In the genomic region with DNA sequence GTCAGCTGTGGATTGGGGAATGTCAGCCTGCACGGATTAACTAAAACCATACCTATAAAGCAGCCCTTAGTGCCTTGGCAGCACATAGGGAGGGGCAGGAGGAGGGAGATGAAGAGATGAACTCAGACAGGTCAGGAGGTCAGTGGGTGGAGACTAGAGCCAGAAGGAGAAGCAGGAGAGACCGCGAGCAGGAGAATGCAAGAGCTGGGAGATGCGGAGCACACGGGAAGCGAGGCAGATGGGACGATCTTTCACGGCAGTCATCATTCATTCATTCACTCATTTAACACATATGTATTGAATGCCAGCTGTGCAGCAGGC, we compare ENCODE assay signal across 16 cellular contexts. TPM values are rescaled to one million over a fixed set of nuclear protein-coding genes. Genes with fewer than 3 reads are reported as not detected.
DNase-seq lines count a peak whose midpoint lies in the region; ATAC-seq and TF ChIP-seq lines count a peak whose summit lies in the region.
"Had no signal": no experiment of that assay in that cellular context is flagged by ENCODE, and none has a peak within 500 bp of the region (broad histone marks: within the 10 kb centered on the region; RNA-seq: fewer than 3 reads in every experiment).

No MANE protein-coding gene starts in this region.

- peak overlapping the region; percentile 85 for H3K27ac Mint-ChIP-seq in chondrocyte (ENCODE audit: unreplicated experiment)
- H3K27ac Mint-ChIP-seq: endodermal cell had no signal

- no peaks in the 10 kb centered on the region for H3K36me3 Mint-ChIP-seq in chondrocyte (ENCODE audit: low read depth)

- H3K9me2 ChIP-seq in OCI-LY7 (ENCODE audit: insufficient read depth, low read length) = no peaks in the 10 kb centered on the region

- H3K36me3 ChIP-seq in Panc1 (ENCODE audit: control insufficient read depth, insufficient read depth, low read length) (no peaks in the 10 kb centered on the region), osteoblast (ENCODE audit: insufficient read depth, low read length) (no peaks in the 10 kb centered on the region), OCI-LY7 (ENCODE audit: insufficient read depth, low read length) (no peaks in the 10 kb centered on the region)
- H3K36me3 ChIP-seq: ovary, SJCRH30 had no signal

- peaks cover 18% of the 10 kb centered on the region for H3K4me1 ChIP-seq in Panc1 (ENCODE audit: control insufficient read depth, insufficient read depth, low read length)
- peaks cover 39% of the 10 kb centered on the region for H3K4me1 ChIP-seq in osteoblast (ENCODE audit: insufficient read depth, low read length)
- no peaks in the 10 kb centered on the region for H3K4me1 ChIP-seq in OCI-LY7 (ENCODE audit: insufficient read depth, low read length, poor library complexity, severe bottlenecking)

- no peaks in the 10 kb centered on the region for H4K20me1 ChIP-seq in osteoblast (ENCODE audit: insufficient read depth, low read length)
- H4K20me1 ChIP-seq in OCI-LY7 (ENCODE audit: insufficient read depth, low read length) = no peaks in the 10 kb centered on the region

- intact Hi-C loops in Panc1 (cut with micrococcal nuclease; ENCODE audit: unreplicated experiment) = no loop called here
- intact Hi-C loops in OCI-LY7 (cut with micrococcal nuclease; ENCODE audit: unreplicated experiment) = no loop called here

- BruUV-seq in Panc1 (replicated peaks; lab: Mats Ljungman, UMichigan) (no TSS peak), OCI-LY7 (replicated peaks; lab: Mats Ljungman, UMichigan) (no TSS peak)

- H3K27me3 ChIP-seq in Panc1 (ENCODE audit: control insufficient read depth, insufficient read depth, low read length) (no peaks in the 10 kb centered on the region), osteoblast (ENCODE audit: insufficient read depth, low read length) (no peaks in the 10 kb centered on the region)
- H3K27me3 ChIP-seq: ovary, SJCRH30 had no signal

- ATAC-seq in Panc1 (no peak), GM18861 (IDR thresholded peaks at IDR 0.05; ENCODE audit: unreplicated experiment) (no peak)

- peak overlapping the region; percentile 45 for H3K4me2 ChIP-seq in osteoblast (ENCODE audit: insufficient read depth, low read length)
- no peak overlapping the region for H3K4me2 ChIP-seq in OCI-LY7 (ENCODE audit: low read length)

- no peaks in the 10 kb centered on the region for H3K9me3 Mint-ChIP-seq in chondrocyte (ENCODE audit: low read depth)
- H3K9me3 Mint-ChIP-seq: endodermal cell had no signal

- POLR2A ChIA-PET in Panc1 (lab: Charles Lee) = no interaction called here
- POLR2A ChIA-PET in OCI-LY7 (lab: Charles Lee) = interaction anchor here (1.3 kb wide), 1 partner anchor 30 kb away, joined by 4 read pairs; no protein-coding TSS in a partner anchor

- no peaks in the 10 kb centered on the region for H3K27me3 Mint-ChIP-seq in chondrocyte (ENCODE audit: low read depth)

- DNase-seq in Caki2 (ENCODE audit: low read depth) (peak; percentile 81), Panc1 (ENCODE audit: low read depth, low spot score) (no peak), chondrocyte (ENCODE audit: low spot score) (peak; percentile 35), osteoblast (ENCODE audit: insufficient read length, low spot score, missing footprints) (peak; percentile 1), OCI-LY7 (ENCODE audit: low spot score) (no peak), GM03348 (ENCODE audit: low spot score) (no peak)
- DNase-seq in stimulated activated CD4-positive, alpha-beta T cell treated with anti-CD3 and anti-CD28 coated beads, Interleukin-1b, Interleukin-23, amount 100 ng/mL, for 48 hours = no peak
- DNase-seq: activated CD4-positive, alpha-beta T cell treated with anti-CD3 and anti-CD28 coated beads for 1 hour; endodermal cell; H7; NCI-H2081; stimulated activated CD8-positive, alpha-beta memory T cell treated with anti-CD3 and anti-CD28 coated beads, Interleukin-4, amount 100 ng/mL, for 48 hours had no signal

- H3K79me2 ChIP-seq in osteoblast (ENCODE audit: insufficient read depth, low read length) = no peaks in the 10 kb centered on the region
- H3K79me2 ChIP-seq in OCI-LY7 (ENCODE audit: insufficient read depth, low read depth, low read length) = no peaks in the 10 kb centered on the region

- peaks cover 51% of the 10 kb centered on the region for H3K4me1 Mint-ChIP-seq in chondrocyte (ENCODE audit: low read depth)

- no peak overlapping the region for H3K4me3 Mint-ChIP-seq in chondrocyte (ENCODE audit: unreplicated experiment)
- H3K4me3 Mint-ChIP-seq: endodermal cell had no signal

- H3K9me3 ChIP-seq in Panc1 (ENCODE audit: control insufficient read depth, insufficient read depth, low read depth, low read length) = no peaks in the 10 kb centered on the region
- H3K9me3 ChIP-seq in osteoblast (ENCODE audit: low read depth, low read length) = no peaks in the 10 kb centered on the region
- no peaks in the 10 kb centered on the region for H3K9me3 ChIP-seq in OCI-LY7 (ENCODE audit: low read length)
- H3K9me3 ChIP-seq: ovary, SJCRH30 had no signal

- in situ Hi-C loops in Caki2 (cut with HindIII; ENCODE audit: low pct_unique_long_range_greater_than_20kb, low sequenced_read_pairs) = no loop called here
- in situ Hi-C loops in Panc1 (cut with HindIII; ENCODE audit: low pct_unique_long_range_greater_than_20kb, low sequenced_read_pairs) = no loop called here

- H3K4me3 ChIP-seq in Panc1 (ENCODE audit: low read depth in 2 of 2, low read length in 2 of 2) (no peak overlapping the region), osteoblast (ENCODE audit: insufficient read depth, low read length) (no peak overlapping the region), OCI-LY7 (ENCODE audit: low read depth, low read length, poor library complexity, severe bottlenecking) (no peak overlapping the region)
- H3K4me3 ChIP-seq: ovary, SJCRH30, skin epidermis had no signal

- no peak for TF ChIP-seq CTCF in Panc1 (IDR thresholded peaks at IDR 0.05)
- TF ChIP-seq CTCF in chondrocyte (IDR thresholded peaks at IDR 0.05) = no peak
- TF ChIP-seq CTCF in osteoblast (IDR thresholded peaks at IDR 0.05; ENCODE audit: extremely low read depth, low read depth, low read length) = no peak
- TF ChIP-seq CTCF in OCI-LY7 (conservative IDR thresholded peaks at IDR 0.05; ENCODE audit: low read length) = no peak

- CTCF ChIA-PET in Panc1 (lab: Charles Lee) (no interaction called here), OCI-LY7 (lab: Charles Lee; ENCODE audit: unreplicated experiment) (no interaction called here)

- H3K27ac ChIP-seq in Panc1 (ENCODE audit: low read length) (peak overlapping the region; percentile 54; the same call in 1 of the 2 replicates), osteoblast (ENCODE audit: low read depth, low read length) (peak overlapping the region; percentile 94), OCI-LY7 (ENCODE audit: low read depth, low read length, poor library complexity, severe bottlenecking) (no peak overlapping the region)
- H3K27ac ChIP-seq: SJCRH30 had no signal

- H2AFZ ChIP-seq in osteoblast (ENCODE audit: low read length) (no peak overlapping the region), OCI-LY7 (ENCODE audit: low read length) (no peak overlapping the region)

RNA-seq across cellular contexts. Expression of gene NEK2, which starts 41.9 kb away (rescaled TPM):
- total RNA-seq in Caki2 (2014; rRNA removed; shearing (Covaris generic); ENCODE audit: low replicate concordance) = 34.6 and 39.9 TPM in 2 replicates
- total RNA-seq in Panc1 (2021; ENCODE audit: unreplicated experiment) (34.4 TPM), chondrocyte (2.3 to 4.1 TPM (median 3.2 TPM) in 3 replicates), osteoblast (1.4 and 2.4 TPM in 2 replicates), OCI-LY7 (2022) (69.0 and 74.6 TPM in 2 replicates)
- 11.0 TPM for polyA plus RNA-seq in Panc1 (2012; ENCODE audit: insufficient read length)
- 55.9 and 72.4 TPM in 2 replicates for total RNA-seq in OCI-LY7 (2014; rRNA removed; shearing (Covaris generic))

RNA-seq across cellular contexts. Expression of gene SLC30A1, which starts 54.5 kb away (rescaled TPM):
- 18.4 and 19.0 TPM in 2 replicates for total RNA-seq in Caki2 (2014; rRNA removed; shearing (Covaris generic); ENCODE audit: low replicate concordance)
- total RNA-seq in Panc1 (2021; ENCODE audit: unreplicated experiment) = 34.5 TPM
- polyA plus RNA-seq in Panc1 (2012; ENCODE audit: insufficient read length) = 18.6 TPM
- total RNA-seq in chondrocyte = 13.9 to 18.3 TPM (median 18.2 TPM) in 3 replicates
- 39.5 and 49.9 TPM in 2 replicates for total RNA-seq in osteoblast
- 6.1 and 6.5 TPM in 2 replicates for total RNA-seq in OCI-LY7 (2014; rRNA removed; shearing (Covaris generic))
- 6.3 and 7.9 TPM in 2 replicates for total RNA-seq in OCI-LY7 (2022)

Comparison
In these comparisons a context has a peak if more than half of its experiments do, and no peak if none do; other contexts are left out.
1. DNase-seq: peak in Caki2 (single experiment), chondrocyte (single experiment) and osteoblast (single experiment); none in Panc1 (single experiment), OCI-LY7 (single experiment), stimulated activated CD4-positive, alpha-beta T cell treated with anti-CD3 and anti-CD28 coated beads, Interleukin-1b, Interleukin-23, amount 100 ng/mL, for 48 hours (single experiment) and GM03348 (single experiment).